Comparison of ENCODE assay signal across 9 cellular contexts in the genomic region with DNA sequence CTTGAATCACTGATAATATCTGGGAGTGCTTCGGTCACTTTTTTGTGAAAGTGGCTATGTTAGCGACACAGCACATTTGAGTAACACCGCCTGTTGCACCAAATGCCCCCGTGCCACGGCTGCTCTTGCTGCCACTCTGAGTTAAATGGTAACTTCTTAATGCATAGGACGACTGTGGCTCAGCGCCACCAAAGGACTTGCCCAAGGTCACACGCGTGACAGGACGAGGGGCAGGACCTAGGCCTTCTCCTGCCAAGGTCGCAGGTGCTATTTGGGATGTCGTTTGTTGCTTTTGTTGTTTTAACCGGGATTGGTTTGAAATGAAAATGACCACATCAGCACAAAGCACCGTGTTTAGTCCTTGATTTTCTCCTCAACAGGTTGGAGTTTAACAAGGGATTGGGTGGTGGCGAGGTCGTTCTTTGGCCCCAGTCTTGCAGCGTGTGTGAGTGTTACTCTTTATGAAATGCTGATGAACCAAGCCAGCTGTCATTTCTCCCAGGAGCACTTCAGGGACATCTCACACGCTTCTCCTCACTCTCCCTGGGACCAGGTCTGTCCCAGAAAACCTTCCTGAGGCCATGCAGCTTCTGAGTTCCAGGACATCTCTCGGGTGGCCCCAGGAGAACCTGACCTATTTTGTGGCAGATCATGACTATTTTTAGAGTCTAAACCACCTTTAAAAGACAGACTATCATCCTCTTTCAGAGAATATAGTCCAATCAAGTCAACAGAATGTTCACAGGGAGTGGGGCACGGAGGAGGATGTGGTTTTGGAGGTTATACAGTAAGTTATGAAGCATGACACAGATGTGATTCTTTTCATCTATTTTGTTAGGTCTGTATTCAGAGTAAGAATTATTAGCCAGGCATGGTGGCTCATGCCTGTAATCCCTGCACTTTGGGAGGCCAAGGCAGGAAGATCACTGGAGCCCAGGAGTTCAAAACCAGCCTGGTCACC. TPM values are rescaled to one million over a fixed set of nuclear protein-coding genes. Genes with fewer than 3 reads are reported as not detected.
DNase-seq lines count a peak whose midpoint lies in the region; ATAC-seq and TF ChIP-seq lines count a peak whose summit lies in the region.
"Had no signal": no experiment of that assay in that cellular context is flagged by ENCODE, and none has a peak within 500 bp of the region (broad histone marks: within the 10 kb centered on the region; RNA-seq: fewer than 3 reads in every experiment).

No MANE protein-coding gene starts in this region.

- H2AFZ ChIP-seq in SU-DHL-6 (ENCODE audit: low read depth, low read length, severe bottlenecking), result no peak overlapping the region
- H2AFZ ChIP-seq in hepatocyte, result no peak overlapping the region

- H3K27me3 ChIP-seq in SU-DHL-6 (ENCODE audit: low read length), result no peaks in the 10 kb centered on the region
- H3K27me3 ChIP-seq in hepatocyte, result no peaks in the 10 kb centered on the region
- H3K27me3 ChIP-seq in psoas muscle (ENCODE audit: insufficient read depth in 3 of 3, low read length in 2 of 3), result no peaks in the 10 kb centered on the region

- H3K9me3 ChIP-seq in SU-DHL-6 (ENCODE audit: insufficient read depth, low read length) (no peaks in the 10 kb centered on the region), hepatocyte (ENCODE audit: low read depth) (no peaks in the 10 kb centered on the region), psoas muscle (no peaks in the 10 kb centered on the region)

- H3K4me3 ChIP-seq in SU-DHL-6 (ENCODE audit: insufficient read depth, low read length, poor library complexity, severe bottlenecking), result no peak overlapping the region
- H3K4me3 ChIP-seq in choroid plexus epithelial cell (ENCODE audit: low read depth, low read length), result no peak overlapping the region
- no peak overlapping the region for H3K4me3 ChIP-seq in hepatocyte
- no peak overlapping the region for H3K4me3 ChIP-seq in psoas muscle

- POLR2A ChIA-PET in activated CD4-positive, alpha-beta T cell treated with anti-CD3 and anti-CD28 coated beads for 36 hours (lab: Charles Lee), result no interaction called here

- peaks cover 21% of the 10 kb centered on the region for H3K4me1 ChIP-seq in hepatocyte (ENCODE audit: insufficient read depth)
- no peaks in the 10 kb centered on the region for H3K4me1 ChIP-seq in psoas muscle

- H4K20me1 ChIP-seq in SU-DHL-6 (ENCODE audit: low read depth, low read length) (no peaks in the 10 kb centered on the region), hepatocyte (ENCODE audit: insufficient read depth, poor library complexity, severe bottlenecking) (no peaks in the 10 kb centered on the region)

- H3K9me2 ChIP-seq in SU-DHL-6 (replicated peaks; ENCODE audit: insufficient read depth, low read length) (no peaks in the 10 kb centered on the region), hepatocyte (replicated peaks; ENCODE audit: insufficient read depth) (no peaks in the 10 kb centered on the region)

- no peaks in the 10 kb centered on the region for H3K9me3 Mint-ChIP-seq in activated CD4-positive, alpha-beta T cell treated with anti-CD3 and anti-CD28 coated beads for 36 hours (ENCODE audit: low read depth)
- H3K9me3 Mint-ChIP-seq in stimulated activated naive CD8-positive, alpha-beta T cell treated with anti-CD3 and anti-CD28 coated beads, Interleukin-15, amount 100 ng/mL, for 72 hours, result no peaks in the 10 kb centered on the region

- H3K27ac Mint-ChIP-seq in activated CD4-positive, alpha-beta T cell treated with anti-CD3 and anti-CD28 coated beads for 36 hours, result no peak overlapping the region
- peak overlapping the region in 1 of 2 donors; percentile 67 for H3K27ac Mint-ChIP-seq in stimulated activated naive CD8-positive, alpha-beta T cell treated with anti-CD3 and anti-CD28 coated beads, Interleukin-15, amount 100 ng/mL, for 72 hours

- TF ChIP-seq CTCF in SU-DHL-6 (IDR thresholded peaks at IDR 0.05; ENCODE audit: insufficient read depth, low read length, poor library complexity, severe bottlenecking), result no peak
- no peak for TF ChIP-seq CTCF in choroid plexus epithelial cell (conservative IDR thresholded peaks at IDR 0.05; ENCODE audit: low read depth, low read length)
- no peak for TF ChIP-seq CTCF in hepatocyte (IDR thresholded peaks at IDR 0.05; ENCODE audit: poor library complexity)
- no peak for TF ChIP-seq CTCF in psoas muscle (IDR thresholded peaks at IDR 0.05)

- 92% methylated on average over 20 of the region's 20 CpGs for WGBS in hepatocyte (ENCODE audit: low lambda C conversion rate, missing lambda C conversion rate)
- WGBS in psoas muscle, 3 donors, result 85 to 93% (median 89%) methylated on average over 20 of the region's 20 CpGs

- CTCF ChIA-PET in activated CD4-positive, alpha-beta T cell treated with anti-CD3 and anti-CD28 coated beads for 36 hours (lab: Charles Lee), result no interaction called here

- no peak overlapping the region for H3K4me3 Mint-ChIP-seq in activated CD4-positive, alpha-beta T cell treated with anti-CD3 and anti-CD28 coated beads for 36 hours
- peak overlapping the region in 1 of 2 donors; percentile 62 for H3K4me3 Mint-ChIP-seq in stimulated activated naive CD8-positive, alpha-beta T cell treated with anti-CD3 and anti-CD28 coated beads, Interleukin-15, amount 100 ng/mL, for 72 hours

- no peaks in the 10 kb centered on the region for H3F3A ChIP-seq in SU-DHL-6 (ENCODE audit: insufficient read depth)

- DNase-seq in activated CD4-positive, alpha-beta T cell treated with anti-CD3 and anti-CD28 coated beads for 36 hours, result peak; percentile 64
- DNase-seq in activated CD4-positive, alpha-beta T cell treated with anti-CD3 and anti-CD28 coated beads for 1 hour, result no peak
- DNase-seq in choroid plexus epithelial cell (ENCODE audit: low read depth) (peak; percentile 71), DMS 273 (lab: John Stamatoyannopoulos, UW; ENCODE audit: unreplicated experiment) (no peak), hepatocyte (ENCODE audit: low spot score) (no peak), psoas muscle (no peak)
- peak; percentile 16 to 28 for DNase-seq in stimulated activated naive CD8-positive, alpha-beta T cell treated with anti-CD3 and anti-CD28 coated beads, Interleukin-15, amount 100 ng/mL, for 72 hours
- DNase-seq: 8988T had no signal

- H3K27me3 Mint-ChIP-seq in activated CD4-positive, alpha-beta T cell treated with anti-CD3 and anti-CD28 coated beads for 36 hours, result peaks cover 2% of the 10 kb centered on the region
- H3K27me3 Mint-ChIP-seq in stimulated activated naive CD8-positive, alpha-beta T cell treated with anti-CD3 and anti-CD28 coated beads, Interleukin-15, amount 100 ng/mL, for 72 hours, result peaks cover 27% of the 10 kb centered on the region

- H3K36me3 ChIP-seq in SU-DHL-6 (ENCODE audit: low read length) (no peaks in the 10 kb centered on the region), hepatocyte (replicated peaks; ENCODE audit: insufficient read depth, low read depth) (no peaks in the 10 kb centered on the region), psoas muscle (ENCODE audit: insufficient read depth in 1 of 2, low read depth in 1 of 2) (no peaks in the 10 kb centered on the region)

- no peak overlapping the region for H3K9ac ChIP-seq in SU-DHL-6 (ENCODE audit: low read length)

- intact Hi-C loops in activated CD4-positive, alpha-beta T cell treated with anti-CD3 and anti-CD28 coated beads for 36 hours (cut with DNase I, micrococcal nuclease), result no loop called here
- intact Hi-C loops in psoas muscle (cut with DNase I), result no loop called here

- peaks cover 22% of the 10 kb centered on the region for H3K4me1 Mint-ChIP-seq in activated CD4-positive, alpha-beta T cell treated with anti-CD3 and anti-CD28 coated beads for 36 hours
- peaks cover 15% of the 10 kb centered on the region for H3K4me1 Mint-ChIP-seq in stimulated activated naive CD8-positive, alpha-beta T cell treated with anti-CD3 and anti-CD28 coated beads, Interleukin-15, amount 100 ng/mL, for 72 hours

- H3K79me2 ChIP-seq in SU-DHL-6 (ENCODE audit: insufficient read depth, low read length) (no peaks in the 10 kb centered on the region), hepatocyte (peaks cover 2% of the 10 kb centered on the region)

- ATAC-seq in activated CD4-positive, alpha-beta T cell treated with anti-CD3 and anti-CD28 coated beads for 36 hours, result peak; percentile 91
- ATAC-seq in stimulated activated naive CD8-positive, alpha-beta T cell treated with anti-CD3 and anti-CD28 coated beads, Interleukin-15, amount 100 ng/mL, for 72 hours, result peak; percentile 95
- no peak for ATAC-seq in psoas muscle

- H3K4me2 ChIP-seq in SU-DHL-6 (ENCODE audit: low read depth, low read length, poor library complexity, severe bottlenecking), result peak overlapping the region; percentile 16
- no peak overlapping the region for H3K4me2 ChIP-seq in hepatocyte

- H3K27ac ChIP-seq in SU-DHL-6 (ENCODE audit: low read depth, low read length), result no peak overlapping the region
- no peak overlapping the region for H3K27ac ChIP-seq in hepatocyte
- H3K27ac ChIP-seq in psoas muscle, result no peak overlapping the region

- no peaks in the 10 kb centered on the region for H3K36me3 Mint-ChIP-seq in activated CD4-positive, alpha-beta T cell treated with anti-CD3 and anti-CD28 coated beads for 36 hours (ENCODE audit: low read depth)

RNA-seq across cellular contexts. Expression of a gene that starts 49.9 kb away (rescaled TPM):
- total RNA-seq in activated CD4-positive, alpha-beta T cell treated with anti-CD3 and anti-CD28 coated beads for 36 hours, result under 1 TPM; 0.14 to 0.35 TPM
- total RNA-seq in hepatocyte (16.5 and 19.7 TPM in 2 replicates), psoas muscle (1 to 10 TPM; 2.1 to 5.3 (median 3.8) TPM)
- polyA plus RNA-seq in hepatocyte (10.6 and 13.0 TPM in 2 replicates), psoas muscle (1 to 10 TPM; 1.3 to 3.7 (median 3.0) TPM)

Comparison
In these comparisons a context has a peak if more than half of its experiments do, and no peak if none do; other contexts are left out.
1. DNase-seq: peak in activated CD4-positive, alpha-beta T cell treated with anti-CD3 and anti-CD28 coated beads for 36 hours (single experiment), choroid plexus epithelial cell (single experiment) and stimulated activated naive CD8-positive, alpha-beta T cell treated with anti-CD3 and anti-CD28 coated beads, Interleukin-15, amount 100 ng/mL, for 72 hours (2 of 2); none in activated CD4-positive, alpha-beta T cell treated with anti-CD3 and anti-CD28 coated beads for 1 hour (single experiment), DMS 273 (single experiment), hepatocyte (single experiment) and psoas muscle (0 of 2).
2. ATAC-seq: peak in activated CD4-positive, alpha-beta T cell treated with anti-CD3 and anti-CD28 coated beads for 36 hours (single experiment) and stimulated activated naive CD8-positive, alpha-beta T cell treated with anti-CD3 and anti-CD28 coated beads, Interleukin-15, amount 100 ng/mL, for 72 hours (single experiment); none in psoas muscle (0 of 4).